In the genomic region with DNA sequence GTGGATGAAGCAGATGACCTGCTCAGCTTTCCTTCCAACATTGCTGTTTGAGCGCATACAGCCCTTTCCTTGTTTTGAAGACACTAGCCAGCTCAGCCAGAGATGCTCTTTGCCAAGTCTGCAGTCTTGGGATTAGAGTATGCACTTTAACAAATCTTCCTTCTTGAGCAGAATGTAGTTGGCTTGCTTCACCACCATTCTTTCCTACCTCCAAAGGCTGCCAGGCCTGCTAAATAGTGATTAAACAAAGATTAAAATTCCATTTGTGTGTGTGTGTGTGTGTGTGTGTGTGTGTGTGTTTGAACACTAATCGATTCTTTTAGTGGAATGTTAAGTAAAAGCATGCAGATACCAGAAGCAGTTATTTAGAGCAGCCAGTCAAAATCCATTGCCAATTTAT, we compare ENCODE assay signal across 1 cellular context.
TF ChIP-seq lines count a peak whose summit lies in the region.

No MANE protein-coding gene starts in this region.

TF ChIP-seq in endothelial cell of umbilical vein, 7 proteins besides CTCF, POLR2A, EP300 and RAD21 (continued from another document):
- TF ChIP-seq, protein P1, sequence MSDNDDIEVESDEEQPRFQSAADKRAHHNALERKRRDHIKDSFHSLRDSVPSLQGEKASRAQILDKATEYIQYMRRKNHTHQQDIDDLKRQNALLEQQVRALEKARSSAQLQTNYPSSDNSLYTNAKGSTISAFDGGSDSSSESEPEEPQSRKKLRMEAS (IDR thresholded peaks at IDR 0.05; ENCODE audit: insufficient read depth, insufficient read length): no peak
- TF ChIP-seq MYC (IDR thresholded peaks at IDR 0.05; ENCODE audit: low read depth, low read length): no peak
TF ChIP-seq in endothelial cell of umbilical vein: peak in this region for 0.
